24 cellular contexts compared by ENCODE assay signal in the genomic region with DNA sequence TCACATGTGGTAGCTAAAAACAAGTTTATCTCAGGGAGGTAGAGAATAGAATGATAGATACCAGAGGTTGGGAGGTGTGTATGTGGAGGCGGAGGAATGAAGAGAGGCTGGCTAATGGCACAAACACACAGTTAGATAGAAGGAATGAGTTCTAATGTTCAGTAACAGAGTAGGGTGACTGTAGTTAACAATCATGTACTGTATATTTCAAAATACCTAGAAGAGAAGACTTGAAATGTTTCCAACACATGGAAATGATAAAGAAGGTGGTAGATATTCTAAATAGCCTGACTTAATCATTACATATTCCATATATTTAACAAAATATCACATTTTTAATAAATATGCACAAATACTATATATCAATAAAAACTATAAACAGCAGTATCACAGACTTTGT. TPM values are rescaled to one million over a fixed set of nuclear protein-coding genes. Genes with fewer than 3 reads are reported as not detected.
"Had no signal": no experiment of that assay in that cellular context is flagged by ENCODE, and none has a peak within 500 bp of the region (broad histone marks: within the 10 kb centered on the region; RNA-seq: fewer than 3 reads in every experiment).

No MANE protein-coding gene starts in this region.

- H3K27ac ChIP-seq: dorsolateral prefrontal cortex, gastroesophageal sphincter, pancreas, tibial artery, upper lobe of left lung, uterus had no signal

- ATAC-seq: gastroesophageal sphincter; left lobe of liver; natural killer cell; pancreas; right cardiac atrium; stimulated activated effector memory CD8-positive, alpha-beta T cell treated with anti-CD3 and anti-CD28 coated beads, Interleukin-12 subunit alpha, Interleukin-12 subunit beta, amount 100 ng/mL, for 72 hours; stimulated activated naive CD8-positive, alpha-beta T cell treated with anti-CD3 and anti-CD28 coated beads, Interleukin-15, Interleukin-2, amounts not matched to agents 100 U/mL and 50 U/mL, for 24 hours had no signal

- H3K27me3 ChIP-seq: gastroesophageal sphincter, pancreas, tibial artery, upper lobe of left lung, uterus had no signal

- H3K4me3 ChIP-seq: dorsolateral prefrontal cortex, gastroesophageal sphincter, pancreas, tibial artery, upper lobe of left lung, uterus had no signal

- DNase-seq: cortex of kidney; dorsolateral prefrontal cortex; effector CD8-positive, alpha-beta T cell; glutamatergic neuron; islet precursor cell; mammary epithelial cell; natural killer cell; pancreas; right cardiac atrium; small intestine; stimulated activated CD4-positive, alpha-beta T cell treated with anti-CD3 and anti-CD28 coated beads, Interleukin-4, amount 100 ng/mL, for 1 hour; stimulated activated CD8-positive, alpha-beta memory T cell treated with anti-CD3 and anti-CD28 coated beads, Interleukin-4, amount 100 ng/mL, for 48 hours; stimulated activated naive CD8-positive, alpha-beta T cell treated with anti-CD3 and anti-CD28 coated beads, Interleukin-15, Interleukin-2, amounts not matched to agents 100 U/mL and 50 U/mL, for 24 hours; tibial artery; upper lobe of left lung; uterus had no signal

- H3K4me1 ChIP-seq: gastroesophageal sphincter, pancreas, tibial artery, upper lobe of left lung, uterus had no signal

- H3K9me3 ChIP-seq: gastroesophageal sphincter, pancreas, tibial artery, upper lobe of left lung, uterus had no signal

- H3K36me3 ChIP-seq: gastroesophageal sphincter, pancreas, tibial artery, upper lobe of left lung, uterus had no signal

RNA-seq across cellular contexts. Expression of a gene that starts 8.9 kb away (rescaled TPM):
- total RNA-seq: gastroesophageal sphincter, left lobe of liver, mammary epithelial cell, mesenteric fat pad, neural crest cell, progenitor cell of endocrine pancreas, temporal lobe, uterus had no signal
- polyA plus RNA-seq: esophagus, mammary epithelial cell, pancreas, small intestine had no signal
